ENCODE assay signal across 8 cellular contexts in the genomic region with DNA sequence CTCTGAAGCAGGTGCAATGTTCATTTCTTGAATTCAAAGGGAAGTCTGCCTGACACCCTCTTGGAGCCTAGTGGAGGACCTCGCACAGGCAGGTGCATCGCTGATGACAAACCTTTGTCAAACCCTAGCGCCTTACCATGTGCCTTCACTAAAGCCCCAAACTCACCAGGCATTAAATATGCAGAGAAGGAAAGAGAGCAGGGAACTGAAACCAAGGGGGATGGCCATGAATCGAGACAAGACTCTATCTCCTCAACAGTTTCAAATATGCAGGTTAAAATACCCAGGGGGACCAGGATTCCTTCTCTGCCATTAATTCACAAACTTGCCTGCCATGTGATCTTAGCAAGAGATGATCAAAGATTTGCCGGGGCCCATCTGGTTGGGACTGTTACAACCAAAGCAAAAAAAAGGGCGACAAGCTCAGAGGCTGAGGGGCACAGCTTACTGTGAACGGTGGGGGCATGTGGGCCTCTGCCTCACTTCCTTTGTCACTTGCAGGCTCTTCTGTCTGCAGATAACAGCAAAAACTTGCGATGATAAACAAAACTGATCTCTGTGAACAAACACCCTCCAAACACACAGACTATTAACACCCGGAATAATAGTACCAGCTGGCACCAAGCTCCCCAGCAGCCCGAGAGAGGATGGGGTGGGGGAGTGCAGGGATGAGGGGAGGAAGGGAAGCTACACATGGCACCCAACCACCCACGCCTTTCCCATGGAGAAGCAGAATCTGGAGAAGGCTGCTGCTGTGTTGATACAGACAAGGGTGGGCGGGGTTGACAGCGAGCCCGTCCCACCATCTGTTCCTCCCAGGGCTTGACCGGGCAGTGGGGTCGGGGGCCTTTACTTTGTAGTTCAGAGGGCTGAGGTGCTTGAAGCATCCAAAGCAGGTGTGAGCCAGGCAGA. TPM values are rescaled to one million over a fixed set of nuclear protein-coding genes. Genes with fewer than 3 reads are reported as not detected.
DNase-seq lines count a peak whose midpoint lies in the region; ATAC-seq and TF ChIP-seq lines count a peak whose summit lies in the region.

No MANE protein-coding gene starts in this region.

- H3K9me3 Mint-ChIP-seq in activated naive CD8-positive, alpha-beta T cell (ENCODE audit: low read depth), result no peaks in the 10 kb centered on the region
- H3K9me3 Mint-ChIP-seq in nephron, result no peaks in the 10 kb centered on the region

- in situ Hi-C loops in GM13976 (cut with MboI; ENCODE audit: low sequenced_read_pairs, unreplicated experiment), result no loop called here

- peak overlapping the region; percentile 92 for H3K27ac Mint-ChIP-seq in activated naive CD8-positive, alpha-beta T cell
- peak overlapping the region; percentile 85 to 96 (median 94) for H3K27ac Mint-ChIP-seq in nephron

- H3K4me3 Mint-ChIP-seq in activated naive CD8-positive, alpha-beta T cell, result peak overlapping the region; percentile 79
- peak overlapping the region in 1 of 3 experiments; percentile 7 for H3K4me3 Mint-ChIP-seq in nephron

- no peak for TF ChIP-seq CTCF in GM13976 (IDR thresholded peaks at IDR 0.05; ENCODE audit: borderline replicate concordance, control extremely low read depth, extremely low read depth, insufficient read depth, missing control alignments)
- TF ChIP-seq CTCF in GM20000 (IDR thresholded peaks at IDR 0.05; ENCODE audit: extremely low read depth, missing control alignments), result no peak
- TF ChIP-seq CTCF in nephron (IDR thresholded peaks at IDR 0.05; ENCODE audit: unreplicated experiment in 3 of 3), result no peak

- no peaks in the 10 kb centered on the region for H3K27me3 Mint-ChIP-seq in activated naive CD8-positive, alpha-beta T cell
- H3K27me3 Mint-ChIP-seq in nephron (ENCODE audit: low read depth), result no peaks in the 10 kb centered on the region

- H3K4me1 Mint-ChIP-seq in activated naive CD8-positive, alpha-beta T cell (ENCODE audit: low read depth), result peaks cover 62% of the 10 kb centered on the region
- peaks cover 29% of the 10 kb centered on the region for H3K4me1 Mint-ChIP-seq in nephron

- no peaks in the 10 kb centered on the region for H3K27me3 ChIP-seq in H7 (ENCODE audit: control insufficient read depth, insufficient read depth, low read length)

- peak; percentile 67 for DNase-seq in GM13976 (ENCODE audit: low spot score)
- peak; percentile 67 for DNase-seq in GM20000 (ENCODE audit: low spot score)
- DNase-seq in H7, result no peak
- DNase-seq in NK-92 treated with Interleukin-12 subunit alpha and Interleukin-12 subunit beta, amount 100 ng/mL, for 24 hours (lab: John Stamatoyannopoulos, UW), result no peak
- DNase-seq in stimulated activated CD4-positive, alpha-beta T cell treated with anti-CD3 and anti-CD28 coated beads, Interleukin-2, amount 100 ng/mL, for 48 hours, result no peak

- peak; percentile 52 for ATAC-seq in HG03520 (IDR thresholded peaks at IDR 0.05; ENCODE audit: unreplicated experiment)

- peaks cover 10% of the 10 kb centered on the region for H3K36me3 Mint-ChIP-seq in activated naive CD8-positive, alpha-beta T cell
- H3K36me3 Mint-ChIP-seq in nephron (ENCODE audit: low read depth), result peaks cover 56% of the 10 kb centered on the region

- no peak overlapping the region for H3K4me3 ChIP-seq in H7 (ENCODE audit: insufficient read depth, low read depth, low read length)

- peaks cover 63% of the 10 kb centered on the region for H3K36me3 ChIP-seq in H7 (replicated peaks; ENCODE audit: control insufficient read depth, insufficient read depth, low read length)

RNA-seq across cellular contexts. Expression of a gene that starts 33.9 kb away (rescaled TPM):
- 101 and 154 TPM in 2 replicates for total RNA-seq in H7 (2014; rRNA removed; shearing (Covaris generic))

RNA-seq across cellular contexts. Expression of a gene that starts 38.4 kb away (rescaled TPM):
- 41.6 and 52.1 TPM in 2 replicates for total RNA-seq in H7 (2014; rRNA removed; shearing (Covaris generic))

RNA-seq across cellular contexts. Expression of a gene that starts 40.6 kb away (rescaled TPM):
- total RNA-seq in H7 (2014; rRNA removed; shearing (Covaris generic)), result 2,746 and 3,860 TPM in 2 replicates

Comparison
In these comparisons a context has a peak if more than half of its experiments do, and no peak if none do; other contexts are left out.
1. DNase-seq: peak in GM13976 (single experiment) and GM20000 (single experiment); none in H7 (single experiment), NK-92 treated with Interleukin-12 subunit alpha and Interleukin-12 subunit beta, amount 100 ng/mL, for 24 hours (single experiment) and stimulated activated CD4-positive, alpha-beta T cell treated with anti-CD3 and anti-CD28 coated beads, Interleukin-2, amount 100 ng/mL, for 48 hours (0 of 2).